Comparison of ENCODE assay signal across 8 cellular contexts in the genomic region with DNA sequence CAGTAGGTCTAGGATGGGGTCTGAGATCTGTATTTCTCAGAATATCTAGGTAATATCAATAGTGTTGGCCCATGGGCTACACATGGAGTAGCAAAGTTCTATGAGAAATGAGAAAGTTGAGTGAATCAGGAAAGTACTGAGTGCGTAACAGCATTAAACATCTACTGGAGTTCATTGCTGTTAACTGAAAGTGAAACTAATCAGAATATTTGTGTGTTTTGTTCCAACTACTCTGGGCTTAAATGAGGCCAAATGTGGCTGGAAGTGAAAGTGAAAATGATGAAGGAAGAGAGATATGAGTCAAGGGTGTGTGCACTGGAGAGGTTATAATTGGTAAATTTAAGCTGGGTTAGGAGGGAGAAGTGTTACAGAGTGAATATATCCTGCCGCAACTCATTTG.
DNase-seq lines count a peak whose midpoint lies in the region; ATAC-seq, FAIRE-seq and TF ChIP-seq lines count a peak whose summit lies in the region.

No MANE protein-coding gene starts in this region.

- DNase-seq in AG10803 (ENCODE audit: low read depth) (peak; percentile 9), OCI-M1 (lab: John Stamatoyannopoulos, UW) (peak; percentile 93), erythroblast (lab: John Stamatoyannopoulos, UW) (peak; percentile 35 to 67), urothelium cell line (ENCODE audit: low spot score) (peak; percentile 14), NCI-H1417 (lab: John Stamatoyannopoulos, UW) (no peak), HuH-7.5 (ENCODE audit: low spot score) (no peak)

- TF ChIP-seq CTCF in AG10803 (conservative IDR thresholded peaks at IDR 0.05; ENCODE audit: low read length), result no peak

- TF ChIP-seq POLR2A in erythroblast (IDR thresholded peaks at IDR 0.05; ENCODE audit: low read length), result no peak

- H3K4me3 ChIP-seq in AG10803 (ENCODE audit: low read length), result no peak overlapping the region

- FAIRE-seq in urothelium cell line (lab: Jason Lieb, UNC), result peak; percentile 46

- peak; percentile 99 for ATAC-seq in GM18867 (IDR thresholded peaks at IDR 0.05; ENCODE audit: unreplicated experiment)
- ATAC-seq in HG02981 (IDR thresholded peaks at IDR 0.05; ENCODE audit: unreplicated experiment), result peak; percentile 100

Comparison
In these comparisons a context has a peak if more than half of its experiments do, and no peak if none do; other contexts are left out.
1. DNase-seq: peak in AG10803 (single experiment), OCI-M1 (single experiment), erythroblast (2 of 2) and urothelium cell line (single experiment); none in NCI-H1417 (0 of 3) and HuH-7.5 (single experiment).